In the genomic region with DNA sequence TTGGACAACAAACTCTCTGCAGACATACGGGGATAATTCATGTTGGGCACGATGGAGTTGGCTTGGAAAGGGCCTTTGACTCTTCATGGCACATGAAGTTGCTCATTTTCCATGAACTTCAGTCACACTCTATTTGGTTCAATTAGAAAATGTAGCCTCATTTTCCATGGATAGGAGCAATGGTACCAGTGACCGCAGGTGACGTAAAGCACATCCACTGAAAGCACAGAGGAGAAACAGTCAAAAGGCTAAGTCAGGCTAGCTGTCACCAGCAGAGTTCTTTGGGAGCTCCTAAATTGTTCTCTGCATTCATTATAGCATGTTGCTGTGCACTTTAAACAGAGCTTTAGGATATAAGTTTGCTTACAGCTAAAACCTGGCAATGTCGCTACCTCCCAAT, we compare ENCODE assay signal across 1 cellular context.
TF ChIP-seq lines count a peak whose summit lies in the region.

No MANE protein-coding gene starts in this region.

TF ChIP-seq in GM12878, 131 proteins besides CTCF, POLR2A, EP300 and RAD21:
- TF ChIP-seq, protein P1, sequence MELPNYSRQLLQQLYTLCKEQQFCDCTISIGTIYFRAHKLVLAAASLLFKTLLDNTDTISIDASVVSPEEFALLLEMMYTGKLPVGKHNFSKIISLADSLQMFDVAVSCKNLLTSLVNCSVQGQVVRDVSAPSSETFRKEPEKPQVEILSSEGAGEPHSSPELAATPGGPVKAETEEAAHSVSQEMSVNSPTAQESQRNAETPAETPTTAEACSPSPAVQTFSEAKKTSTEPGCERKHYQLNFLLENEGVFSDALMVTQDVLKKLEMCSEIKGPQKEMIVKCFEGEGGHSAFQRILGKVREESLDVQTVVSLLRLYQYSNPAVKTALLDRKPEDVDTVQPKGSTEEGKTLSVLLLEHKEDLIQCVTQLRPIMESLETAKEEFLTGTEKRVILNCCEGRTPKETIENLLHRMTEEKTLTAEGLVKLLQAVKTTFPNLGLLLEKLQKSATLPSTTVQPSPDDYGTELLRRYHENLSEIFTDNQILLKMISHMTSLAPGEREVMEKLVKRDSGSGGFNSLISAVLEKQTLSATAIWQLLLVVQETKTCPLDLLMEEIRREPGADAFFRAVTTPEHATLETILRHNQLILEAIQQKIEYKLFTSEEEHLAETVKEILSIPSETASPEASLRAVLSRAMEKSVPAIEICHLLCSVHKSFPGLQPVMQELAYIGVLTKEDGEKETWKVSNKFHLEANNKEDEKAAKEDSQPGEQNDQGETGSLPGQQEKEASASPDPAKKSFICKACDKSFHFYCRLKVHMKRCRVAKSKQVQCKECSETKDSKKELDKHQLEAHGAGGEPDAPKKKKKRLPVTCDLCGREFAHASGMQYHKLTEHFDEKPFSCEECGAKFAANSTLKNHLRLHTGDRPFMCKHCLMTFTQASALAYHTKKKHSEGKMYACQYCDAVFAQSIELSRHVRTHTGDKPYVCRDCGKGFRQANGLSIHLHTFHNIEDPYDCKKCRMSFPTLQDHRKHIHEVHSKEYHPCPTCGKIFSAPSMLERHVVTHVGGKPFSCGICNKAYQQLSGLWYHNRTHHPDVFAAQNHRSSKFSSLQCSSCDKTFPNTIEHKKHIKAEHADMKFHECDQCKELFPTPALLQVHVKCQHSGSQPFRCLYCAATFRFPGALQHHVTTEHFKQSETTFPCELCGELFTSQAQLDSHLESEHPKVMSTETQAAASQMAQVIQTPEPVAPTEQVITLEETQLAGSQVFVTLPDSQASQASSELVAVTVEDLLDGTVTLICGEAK (IDR thresholded peaks at IDR 0.05; ENCODE audit: borderline replicate concordance): no peak
- TF ChIP-seq RAD51 (IDR thresholded peaks at IDR 0.05) (no peak), SMAD5 (IDR thresholded peaks at IDR 0.05; ENCODE audit: low read depth) (no peak), MYB (IDR thresholded peaks at IDR 0.05; ENCODE audit: borderline replicate concordance, low read depth, low read length) (no peak), RBBP5 (conservative IDR thresholded peaks at IDR 0.05) (no peak), NFIC (IDR thresholded peaks at IDR 0.05; ENCODE audit: low read depth, low read length) (peak; percentile 9; the same call in 1 of the 2 replicates)
TF ChIP-seq in GM12878: peak in this region for 1.
